Comparison of ENCODE assay signal across 8 cellular contexts in the genomic region with DNA sequence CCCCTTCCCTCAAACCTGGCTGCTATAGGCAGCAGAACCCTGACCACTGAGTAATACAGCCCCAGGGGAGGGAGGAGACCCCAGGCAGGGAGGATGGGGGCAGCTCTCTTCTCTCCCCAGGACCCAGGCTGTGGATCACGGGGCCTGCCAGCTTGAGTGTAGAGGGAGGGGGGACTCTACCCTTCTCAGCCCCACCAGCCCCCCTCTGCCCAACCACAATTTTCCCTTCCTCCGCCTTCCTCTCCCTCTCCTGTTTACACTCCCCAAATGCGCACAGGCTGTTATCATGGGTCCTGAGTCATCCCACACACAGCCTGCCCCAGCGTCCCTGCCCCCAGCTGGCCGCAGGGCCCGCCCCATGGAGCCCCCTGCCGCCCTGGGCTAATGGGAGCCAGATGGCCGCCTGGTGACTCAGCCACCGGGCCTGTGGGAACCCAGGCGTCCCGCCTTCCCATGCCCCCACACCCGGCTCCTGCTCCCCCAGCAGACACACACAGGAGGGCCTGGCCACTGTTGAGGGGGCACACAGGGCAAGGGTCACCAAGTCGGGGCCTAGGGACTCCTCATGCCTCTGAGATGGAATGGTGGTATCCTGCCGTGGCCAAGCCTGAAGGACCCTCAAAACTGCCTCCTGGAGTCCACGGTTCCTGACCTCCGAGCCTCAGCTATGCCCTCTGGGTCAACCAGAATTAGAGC. TPM values are rescaled to one million over a fixed set of nuclear protein-coding genes. Genes with fewer than 3 reads are reported as not detected.
DNase-seq lines count a peak whose midpoint lies in the region; ATAC-seq and TF ChIP-seq lines count a peak whose summit lies in the region.

No MANE protein-coding gene starts in this region.

- TF ChIP-seq CTCF in BJ (IDR thresholded peaks at IDR 0.05; ENCODE audit: insufficient read depth, low read depth, low read length): no peak
- TF ChIP-seq CTCF in astrocyte of the spinal cord (IDR thresholded peaks at IDR 0.05; ENCODE audit: low read depth, low read length): no peak
- TF ChIP-seq CTCF in kidney epithelial cell (IDR thresholded peaks at IDR 0.05; ENCODE audit: insufficient read depth, low read length, poor library complexity, severe bottlenecking): no peak

- peak; percentile 91 for DNase-seq in BJ (ENCODE audit: low read depth)
- peak; percentile 96 for DNase-seq in MG63
- peak; percentile 99 for DNase-seq in astrocyte of the spinal cord (ENCODE audit: low read depth, low spot score)
- DNase-seq in kidney epithelial cell (ENCODE audit: low read depth): peak; percentile 76
- DNase-seq in activated effector memory CD4-positive, alpha-beta T cell treated with Interleukin-2 at 50 U/mL for 16 hours: no peak

- POLR2A ChIA-PET in BJ (lab: Charles Lee): interaction anchor here (0.7 kb wide), 1 partner anchor 101 kb away, joined by 4 read pairs; no protein-coding TSS in a partner anchor

- no peaks in the 10 kb centered on the region for H3K9me3 ChIP-seq in MG63
- H3K9me3 ChIP-seq in stomach smooth muscle (ENCODE audit: control insufficient read depth in 2 of 2, low read length in 2 of 2): no peaks in the 10 kb centered on the region

- in situ Hi-C loops in astrocyte of the spinal cord (cut with HindIII; ENCODE audit: low sequenced_read_pairs): no loop called here

- H3K27me3 ChIP-seq in BJ (ENCODE audit: control insufficient read depth, insufficient read depth, low read length) (no peaks in the 10 kb centered on the region), MG63 (no peaks in the 10 kb centered on the region), kidney epithelial cell (ENCODE audit: control insufficient read depth, insufficient read depth, low read length) (no peaks in the 10 kb centered on the region), stomach smooth muscle (ENCODE audit: control insufficient read depth in 1 of 2, insufficient read depth in 2 of 2, low read length in 2 of 2) (no peaks in the 10 kb centered on the region)

- ATAC-seq in esophagus mucosa: no peak
- ATAC-seq in GM18520 (IDR thresholded peaks at IDR 0.05; ENCODE audit: unreplicated experiment): no peak

- peaks cover 29% of the 10 kb centered on the region for H3K36me3 ChIP-seq in BJ (ENCODE audit: control insufficient read depth, insufficient read depth, low read length)
- H3K36me3 ChIP-seq in MG63: peaks cover 81% of the 10 kb centered on the region
- no peaks in the 10 kb centered on the region for H3K36me3 ChIP-seq in kidney epithelial cell (ENCODE audit: control insufficient read depth, insufficient read depth, low read length)
- H3K36me3 ChIP-seq in stomach smooth muscle (ENCODE audit: control insufficient read depth in 2 of 2, insufficient read depth in 2 of 2, low read length in 2 of 2): peaks cover 32% of the 10 kb centered on the region in 2 donors

- peak overlapping the region; percentile 53 to 68 for H3K9ac ChIP-seq in stomach smooth muscle (ENCODE audit: low read length in 2 of 2)

- CTCF ChIA-PET in BJ (lab: Yijun Ruan, JAX): interaction anchor here (0.5 to 5.2 kb wide), 6 partner anchors 12 to 117 kb away, joined by 3 to 69 read pairs (median 3); partner anchors contain the start of gene TGFB1

- peak overlapping the region; percentile 93 for H3K27ac ChIP-seq in stomach smooth muscle (ENCODE audit: low read length)

- peaks cover 48% of the 10 kb centered on the region for H3K4me1 ChIP-seq in stomach smooth muscle (ENCODE audit: control insufficient read depth, insufficient read depth, low read length)

- no peak overlapping the region for H3K4me3 ChIP-seq in BJ (ENCODE audit: low read depth, low read length)
- no peak overlapping the region for H3K4me3 ChIP-seq in MG63
- H3K4me3 ChIP-seq in astrocyte of the spinal cord (ENCODE audit: low read depth, low read length): no peak overlapping the region
- no peak overlapping the region for H3K4me3 ChIP-seq in kidney epithelial cell (ENCODE audit: low read depth, low read length)
- no peak overlapping the region for H3K4me3 ChIP-seq in stomach smooth muscle (ENCODE audit: low read length in 2 of 2)

RNA-seq across cellular contexts. Expression of gene CCDC97, which starts 13.6 kb away (rescaled TPM):
- 7.2 and 10.3 TPM in 2 replicates for polyA plus RNA-seq in BJ (2011; rRNA removed)
- 8.2 and 11.0 TPM in 2 replicates for polyA minus RNA-seq in BJ (2011; rRNA and poly(A)+ RNA removed)
- 2.8 and 22.3 TPM in 2 replicates for total RNA-seq in MG63 (2014; rRNA removed; shearing (Covaris generic); ENCODE audit: low replicate concordance)
- total RNA-seq in kidney epithelial cell (14.8 and 17.3 TPM in 2 replicates), esophagus mucosa (19.3 TPM)

RNA-seq across cellular contexts. Expression of gene TGFB1, which starts 30.1 kb away (rescaled TPM):
- 7.3 and 11.2 TPM in 2 replicates for polyA plus RNA-seq in BJ (2011; rRNA removed)
- 24.6 and 35.6 TPM in 2 replicates for polyA minus RNA-seq in BJ (2011; rRNA and poly(A)+ RNA removed)
- total RNA-seq in MG63 (2014; rRNA removed; shearing (Covaris generic); ENCODE audit: low replicate concordance): 5.6 and 8.6 TPM in 2 replicates
- total RNA-seq in kidney epithelial cell: 25.7 and 35.2 TPM in 2 replicates
- total RNA-seq in esophagus mucosa: 53.8 TPM

RNA-seq across cellular contexts. Expression of gene B9D2, which starts 40.4 kb away (rescaled TPM):
- 6.6 and 10.9 TPM in 2 replicates for polyA plus RNA-seq in BJ (2011; rRNA removed)
- polyA minus RNA-seq in BJ (2011; rRNA and poly(A)+ RNA removed): 2.1 and 2.5 TPM in 2 replicates
- total RNA-seq in MG63 (2014; rRNA removed; shearing (Covaris generic); ENCODE audit: low replicate concordance): 2.4 and 31.0 TPM in 2 replicates
- total RNA-seq in kidney epithelial cell (4.5 and 5.7 TPM in 2 replicates), esophagus mucosa (4.3 TPM)

RNA-seq across cellular contexts. Expression of gene TMEM91, which starts 52.8 kb away (rescaled TPM):
- 3.2 and 5.1 TPM in 2 replicates for polyA plus RNA-seq in BJ (2011; rRNA removed)
- 4.6 and 7.7 TPM in 2 replicates for polyA minus RNA-seq in BJ (2011; rRNA and poly(A)+ RNA removed)
- 0.64 and 1.5 TPM in 2 replicates for total RNA-seq in MG63 (2014; rRNA removed; shearing (Covaris generic); ENCODE audit: low replicate concordance)
- 1.6 and 4.6 TPM in 2 replicates for total RNA-seq in kidney epithelial cell
- 20.0 TPM for total RNA-seq in esophagus mucosa

RNA-seq across cellular contexts. Expression of gene HNRNPUL1, which starts 59.4 kb away (rescaled TPM):
- 35.4 and 37.9 TPM in 2 replicates for polyA plus RNA-seq in BJ (2011; rRNA removed)
- polyA minus RNA-seq in BJ (2011; rRNA and poly(A)+ RNA removed): 34.5 and 35.9 TPM in 2 replicates
- 149 and 151 TPM in 2 replicates for total RNA-seq in MG63 (2014; rRNA removed; shearing (Covaris generic); ENCODE audit: low replicate concordance)
- 132 and 142 TPM in 2 replicates for total RNA-seq in kidney epithelial cell
- total RNA-seq in esophagus mucosa: 116 TPM
